36 cellular contexts compared by ENCODE assay signal in genomic region chr1:62373221-62373620, GRCh38. TPM values are rescaled to one million over a fixed set of nuclear protein-coding genes. Genes with fewer than 3 reads are reported as not detected.
"Had no signal": no experiment of that assay in that cellular context is flagged by ENCODE, and none has a peak within 500 bp of the region (broad histone marks: within the 10 kb centered on the region; RNA-seq: fewer than 3 reads in every experiment).

No MANE protein-coding gene starts in this region.

- H3K4me3 Mint-ChIP-seq: activated B cell treated with CpG ODN at 0.5 μM for 24 hours; activated CD4-positive, alpha-beta memory T cell treated with anti-CD3 and anti-CD28 coated beads for 36 hours; activated CD4-positive, alpha-beta T cell treated with anti-CD3 and anti-CD28 coated beads, Interleukin-2, amount 10 ng/mL, durations not matched to agents 24 days and 14 days; activated CD8-positive, alpha-beta T cell treated with anti-CD3 and anti-CD28 coated beads for 36 hours; activated naive CD4-positive, alpha-beta T cell treated with anti-CD3 and anti-CD28 coated beads for 36 hours; activated naive CD8-positive, alpha-beta T cell treated with anti-CD3 and anti-CD28 coated beads for 36 hours; activated T-cell treated with anti-CD3 and anti-CD28 coated beads, Interleukin-2, amount 50 U/mL, for 4 hours; activated T-cell treated with anti-CD3 and anti-CD28 coated beads, Interleukin-2, amount 50 U/mL, for 72 hours; activated T-helper 1 cell treated with anti-CD3 and anti-CD28 coated beads, Interleukin-12 subunit alpha, Interleukin-12 subunit beta, Interleukin-2, Interleukin-4 antibody, amounts not matched to agents 30 ng/mL and 10 ng/mL and 1 ng/mL, durations not matched to agents 14 hours and 24 hours and 36 hours; activated T-helper 17 cell treated with anti-CD3 and anti-CD28 coated beads, Interleukin-2, amount 50 U/mL, for 72 hours; brain; central memory CD8-positive, alpha-beta T cell; T-helper 1 cell treated with Interleukin-12 subunit alpha and Interleukin-12 subunit beta and Interleukin-4 antibody, amounts not matched to agents 30 μg/mL and 1 μg/mL, for 36 hours; T-helper 2 cell treated with Interferon-gamma antibody and Interleukin-4, amounts not matched to agents 5 μg/mL and 100 μg/mL, for 36 hours had no signal

- H3K27me3 Mint-ChIP-seq: activated B cell treated with CpG ODN at 0.5 μM for 24 hours; activated CD8-positive, alpha-beta T cell treated with anti-CD3 and anti-CD28 coated beads for 36 hours; activated naive CD8-positive, alpha-beta T cell treated with anti-CD3 and anti-CD28 coated beads for 36 hours; brain had no signal

- H3K9me3 Mint-ChIP-seq: activated B cell treated with CpG ODN at 0.5 μM for 24 hours; activated CD4-positive, alpha-beta memory T cell treated with anti-CD3 and anti-CD28 coated beads for 36 hours; activated CD4-positive, alpha-beta T cell treated with anti-CD3 and anti-CD28 coated beads, Interleukin-2, amount 10 ng/mL, durations not matched to agents 24 days and 14 days; activated CD8-positive, alpha-beta T cell treated with anti-CD3 and anti-CD28 coated beads for 36 hours; activated naive CD4-positive, alpha-beta T cell treated with anti-CD3 and anti-CD28 coated beads for 36 hours; activated naive CD4-positive, alpha-beta T cell treated with anti-CD3 and anti-CD28 coated beads, Interleukin-2, amount 50 U/mL, for 72 hours; activated naive CD8-positive, alpha-beta T cell treated with anti-CD3 and anti-CD28 coated beads for 36 hours; activated T-cell treated with anti-CD3 and anti-CD28 coated beads, Interleukin-2, amount 50 U/mL, for 4 hours; activated T-cell treated with anti-CD3 and anti-CD28 coated beads, Interleukin-2, amount 50 U/mL, for 72 hours; activated T-helper 1 cell treated with anti-CD3 and anti-CD28 coated beads, Interleukin-12 subunit alpha, Interleukin-12 subunit beta, Interleukin-2, Interleukin-4 antibody, amounts not matched to agents 30 ng/mL and 10 ng/mL and 1 ng/mL, durations not matched to agents 14 hours and 24 hours and 36 hours; activated T-helper 17 cell treated with anti-CD3 and anti-CD28 coated beads, Interleukin-2, amount 50 U/mL, for 72 hours; central memory CD8-positive, alpha-beta T cell; T-helper 1 cell treated with Interleukin-12 subunit alpha and Interleukin-12 subunit beta and Interleukin-4 antibody, amounts not matched to agents 30 μg/mL and 1 μg/mL, for 36 hours; T-helper 2 cell treated with Interferon-gamma antibody and Interleukin-4, amounts not matched to agents 5 μg/mL and 100 μg/mL, for 36 hours had no signal

- H3K36me3 ChIP-seq: adrenal gland, ascending aorta, cardiac muscle cell had no signal

- H3K27me3 ChIP-seq: adrenal gland, ascending aorta, cardiac muscle cell had no signal

- DNase-seq: activated B cell treated with CpG ODN at 0.5 μM for 24 hours; activated CD4-positive, alpha-beta memory T cell treated with anti-CD3 and anti-CD28 coated beads for 36 hours; activated CD4-positive, alpha-beta T cell treated with anti-CD3 and anti-CD28 coated beads for 4 hours; activated CD4-positive, alpha-beta T cell treated with anti-CD3 and anti-CD28 coated beads, Interleukin-2, amount 10 ng/mL, durations not matched to agents 24 days and 14 days; activated CD4-positive, alpha-beta T cell treated with anti-CD3 and anti-CD28 coated beads, Interleukin-2, amount 50 U/mL, for 1 hour; activated CD4-positive, alpha-beta T cell treated with anti-CD3 and anti-CD28 coated beads, Interleukin-2, amount 50 U/mL, for 4 hours; activated CD4-positive, CD25-positive, alpha-beta regulatory T cell treated with anti-CD3 and anti-CD28 coated beads, Interleukin-2, amount 50 U/mL, for 72 hours; activated CD8-positive, alpha-beta memory T cell treated with anti-CD3 and anti-CD28 coated beads, Interleukin-2, amount 50 U/mL, for 4 hours; activated CD8-positive, alpha-beta T cell treated with anti-CD3 and anti-CD28 coated beads for 36 hours; activated effector memory CD4-positive, alpha-beta T cell treated with anti-CD3 and anti-CD28 coated beads, Interleukin-2, amount 50 U/mL, for 16 hours; activated gamma-delta T cell treated with Interleukin-2 at 50 U/mL for 16 hours; activated naive CD4-positive, alpha-beta T cell; activated naive CD4-positive, alpha-beta T cell treated with anti-CD3 and anti-CD28 coated beads for 36 hours; activated naive CD4-positive, alpha-beta T cell treated with anti-CD3 and anti-CD28 coated beads, Interleukin-2, amount 50 U/mL, for 16 hours; activated naive CD8-positive, alpha-beta T cell treated with anti-CD3 and anti-CD28 coated beads for 36 hours; activated T-cell treated with anti-CD3 and anti-CD28 coated beads for 4 hours; activated T-cell treated with anti-CD3 and anti-CD28 coated beads, Interleukin-2, amount 50 U/mL, for 1 hour; activated T-cell treated with anti-CD3 and anti-CD28 coated beads, Interleukin-2, amount 50 U/mL, for 4 hours; activated T-cell treated with anti-CD3 and anti-CD28 coated beads, Interleukin-2, amount 50 U/mL, for 72 hours; adrenal gland; amniotic stem cell; caudate nucleus; cerebellar nuclear complex; T-helper 2 cell; T-helper 9 cell had no signal

- H3K36me3 Mint-ChIP-seq: activated CD4-positive, alpha-beta memory T cell treated with anti-CD3 and anti-CD28 coated beads for 36 hours; activated naive CD4-positive, alpha-beta T cell treated with anti-CD3 and anti-CD28 coated beads, Interleukin-2, amount 50 U/mL, for 72 hours; activated naive CD8-positive, alpha-beta T cell treated with anti-CD3 and anti-CD28 coated beads for 36 hours; brain had no signal

- ATAC-seq: activated CD8-positive, alpha-beta T cell treated with anti-CD3 and anti-CD28 coated beads for 36 hours; activated naive CD4-positive, alpha-beta T cell treated with anti-CD3 and anti-CD28 coated beads, Interleukin-2, amount 50 U/mL, for 72 hours; activated T-cell treated with anti-CD3 and anti-CD28 coated beads, Interleukin-2, amount 50 U/mL, for 4 hours; activated T-cell treated with anti-CD3 and anti-CD28 coated beads, Interleukin-2, amount 50 U/mL, for 72 hours; activated T-helper 17 cell treated with anti-CD3 and anti-CD28 coated beads, Interleukin-2, amount 50 U/mL, for 72 hours had no signal

- H3K4me1 Mint-ChIP-seq: activated B cell treated with CpG ODN at 0.5 μM for 24 hours; activated CD4-positive, alpha-beta T cell treated with anti-CD3 and anti-CD28 coated beads, Interleukin-2, amount 10 ng/mL, durations not matched to agents 24 days and 14 days; activated naive CD8-positive, alpha-beta T cell treated with anti-CD3 and anti-CD28 coated beads for 36 hours; activated T-helper 17 cell treated with anti-CD3 and anti-CD28 coated beads, Interleukin-2, amount 50 U/mL, for 72 hours; central memory CD8-positive, alpha-beta T cell had no signal

- H3K27ac ChIP-seq: adrenal gland, ascending aorta, cardiac muscle cell, VCaP had no signal

- H3K4me1 ChIP-seq: adrenal gland, ascending aorta had no signal

- H3K4me3 ChIP-seq: adrenal gland, ascending aorta, cardiac muscle cell had no signal

- H3K27ac Mint-ChIP-seq: activated B cell treated with CpG ODN at 0.5 μM for 24 hours; activated CD4-positive, alpha-beta memory T cell treated with anti-CD3 and anti-CD28 coated beads for 36 hours; activated CD4-positive, alpha-beta T cell treated with anti-CD3 and anti-CD28 coated beads, Interleukin-2, amount 10 ng/mL, durations not matched to agents 24 days and 14 days; activated CD8-positive, alpha-beta T cell treated with anti-CD3 and anti-CD28 coated beads for 36 hours; activated naive CD4-positive, alpha-beta T cell treated with anti-CD3 and anti-CD28 coated beads for 36 hours; activated naive CD4-positive, alpha-beta T cell treated with anti-CD3 and anti-CD28 coated beads, Interleukin-2, amount 50 U/mL, for 72 hours; activated naive CD8-positive, alpha-beta T cell treated with anti-CD3 and anti-CD28 coated beads for 36 hours; activated T-cell treated with anti-CD3 and anti-CD28 coated beads, Interleukin-2, amount 50 U/mL, for 72 hours; activated T-helper 1 cell treated with anti-CD3 and anti-CD28 coated beads, Interleukin-12 subunit alpha, Interleukin-12 subunit beta, Interleukin-2, Interleukin-4 antibody, amounts not matched to agents 30 ng/mL and 10 ng/mL and 1 ng/mL, durations not matched to agents 14 hours and 24 hours and 36 hours; activated T-helper 17 cell treated with anti-CD3 and anti-CD28 coated beads, Interleukin-2, amount 50 U/mL, for 72 hours; brain; T-helper 1 cell treated with Interleukin-12 subunit alpha and Interleukin-12 subunit beta and Interleukin-4 antibody, amounts not matched to agents 30 μg/mL and 1 μg/mL, for 36 hours; T-helper 2 cell treated with Interferon-gamma antibody and Interleukin-4, amounts not matched to agents 5 μg/mL and 100 μg/mL, for 36 hours had no signal

RNA-seq across cellular contexts. Expression of gene KANK4, which starts 54.0 kb away (rescaled TPM):
- total RNA-seq: activated B cell treated with CpG ODN at 0.5 μM for 24 hours; activated CD4-positive, alpha-beta memory T cell treated with anti-CD3 and anti-CD28 coated beads for 36 hours; activated CD4-positive, alpha-beta T cell treated with anti-CD3 and anti-CD28 coated beads, Interleukin-2, amount 10 ng/mL, durations not matched to agents 24 days and 14 days; activated CD8-positive, alpha-beta memory T cell treated with anti-CD3 and anti-CD28 coated beads for 36 hours; activated CD8-positive, alpha-beta T cell treated with anti-CD3 and anti-CD28 coated beads for 36 hours; activated naive CD4-positive, alpha-beta T cell treated with anti-CD3 and anti-CD28 coated beads for 36 hours; activated naive CD4-positive, alpha-beta T cell treated with anti-CD3 and anti-CD28 coated beads, Interleukin-2, amount 50 U/mL, for 72 hours; activated naive CD8-positive, alpha-beta T cell treated with anti-CD3 and anti-CD28 coated beads for 36 hours; activated T-cell treated with anti-CD3 and anti-CD28 coated beads, Interleukin-2, amount 50 U/mL, for 4 hours; activated T-cell treated with anti-CD3 and anti-CD28 coated beads, Interleukin-2, amount 50 U/mL, for 72 hours; activated T-helper 1 cell treated with anti-CD3 and anti-CD28 coated beads, Interleukin-12 subunit alpha, Interleukin-12 subunit beta, Interleukin-2, Interleukin-4 antibody, amounts not matched to agents 30 ng/mL and 10 ng/mL and 1 ng/mL, durations not matched to agents 14 hours and 24 hours and 36 hours; activated T-helper 17 cell treated with anti-CD3 and anti-CD28 coated beads, Interleukin-2, amount 50 U/mL, for 72 hours; ascending aorta had no signal
